In genomic region chr4:74983229-74983628, GRCh38 we compare ENCODE assay signal across 21 cellular contexts. TPM values are rescaled to one million over a fixed set of nuclear protein-coding genes. Genes with fewer than 3 reads are reported as not detected.
DNase-seq lines count a peak whose midpoint lies in the region; ATAC-seq, FAIRE-seq and TF ChIP-seq lines count a peak whose summit lies in the region.
"Had no signal": no experiment of that assay in that cellular context is flagged by ENCODE, and none has a peak within 500 bp of the region (broad histone marks: within the 10 kb centered on the region; RNA-seq: fewer than 3 reads in every experiment).

No MANE protein-coding gene starts in this region.

- H3K36me3 ChIP-seq in mucosa of descending colon (ENCODE audit: low read depth) (no peaks in the 10 kb centered on the region), SJCRH30 (no peaks in the 10 kb centered on the region; the same call in 1 of the 2 replicates)
- H3K36me3 ChIP-seq: BE2C had no signal

- intact Hi-C loops in mucosa of descending colon (cut with DNase I, micrococcal nuclease), result no loop called here

- no peaks in the 10 kb centered on the region for H3K4me1 ChIP-seq in mucosa of descending colon (ENCODE audit: low read depth)
- no peaks in the 10 kb centered on the region for H3K4me1 ChIP-seq in SJCRH30
- H3K4me1 ChIP-seq: BE2C had no signal

- ATAC-seq in mucosa of descending colon (peak; percentile 15), HG03378 (IDR thresholded peaks at IDR 0.05; ENCODE audit: unreplicated experiment) (no peak)
- ATAC-seq: GM23338, HCT116 had no signal

- no peak for TF ChIP-seq CTCF in mucosa of descending colon (IDR thresholded peaks at IDR 0.05)
- no peak for TF ChIP-seq CTCF in D721Med (IDR thresholded peaks at IDR 0.05; ENCODE audit: insufficient read depth, missing control alignments)

- H3K27ac ChIP-seq in caudate nucleus (ENCODE audit: low read depth, low read length) (no peak overlapping the region), SJCRH30 (no peak overlapping the region)
- H3K27ac ChIP-seq: KMS-11 had no signal

- TF ChIP-seq POLR2A in GM12892 (IDR thresholded peaks at IDR 0.05; ENCODE audit: low read depth, low read length), result no peak

- H3K9me3 ChIP-seq in mucosa of descending colon (peaks cover 2% of the 10 kb centered on the region), SJCRH30 (replicated peaks) (0 out of 2 replicates have a peak, but pooled peaks cover 4% of the 10 kb centered on the region)
- H3K9me3 ChIP-seq: BE2C had no signal

- H3K4me3 ChIP-seq in mucosa of descending colon (no peak overlapping the region), SJCRH30 (no peak overlapping the region)
- H3K4me3 ChIP-seq: GM23338 had no signal

- peak; percentile 17 for FAIRE-seq in GM12892 (lab: Jason Lieb, UNC)
- FAIRE-seq in D721Med (lab: Jason Lieb, UNC), result no peak
- FAIRE-seq: A204.1, GM19239 had no signal

- H3K27me3 ChIP-seq in SJCRH30, result no peaks in the 10 kb centered on the region
- H3K27me3 ChIP-seq: BE2C had no signal

- DNase-seq in GM12892 (ENCODE audit: insufficient read length) (no peak), RKO (ENCODE audit: low spot score) (peak; percentile 49), mucosa of descending colon (no peak), caudate nucleus (lab: John Stamatoyannopoulos, UW) (no peak), D721Med (ENCODE audit: insufficient read length, low spot score) (no peak), SJCRH30 (no peak)
- DNase-seq: ACHN; BE2C; C1 segment of cervical spinal cord; CD4-positive, CD25-positive, alpha-beta regulatory T cell; CD8-positive, alpha-beta memory T cell; COR-L47; DMS79 treated with DMSO at 0.1 percent for 48 hours; GF-D8; H7 had no signal

RNA-seq across cellular contexts. Expression of gene PARM1, which starts 50.3 kb away (rescaled TPM):
- polyA plus RNA-seq in GM12892 (2012; ENCODE audit: missing spikeins), result 12.7 TPM
- 100 to 1,000 TPM; 120 to 286 (median 209) TPM for total RNA-seq in mucosa of descending colon
- total RNA-seq in SJCRH30 (2014; rRNA removed; shearing (Covaris generic)), result 119 and 128 TPM in 2 replicates
- total RNA-seq: CD8-positive, alpha-beta memory T cell had no signal
- polyA plus RNA-seq: CD8-positive, alpha-beta memory T cell had no signal
